In genomic region chr10:74272288-74272687, GRCh38 we compare ENCODE assay signal across 22 cellular contexts.
"Had no signal": no experiment of that assay in that cellular context is flagged by ENCODE, and none has a peak within 500 bp of the region (broad histone marks: within the 10 kb centered on the region; RNA-seq: fewer than 3 reads in every experiment).

No MANE protein-coding gene starts in this region.

- H3K27ac ChIP-seq: HL-60, SJSA1, SK-N-MC had no signal

- H3K4me1 ChIP-seq: SJSA1 had no signal

- H3K36me3 ChIP-seq: SJSA1 had no signal

- H3K4me3 ChIP-seq: SJSA1, SK-N-MC had no signal

- H3K9me3 ChIP-seq: SJSA1 had no signal

- H3K27me3 ChIP-seq: SJSA1 had no signal

- DNase-seq: Karpas-422, KG1, MV-4-11, NCI-H1048, NCI-H1105, NCI-H1417, NCI-H146, NCI-H1694 treated with DMSO at 0.1 percent for 48 hours, NCI-H1930, NCI-H2081, NCI-H2107, NCI-H2227 treated with DMSO at 0.1 percent for 48 hours, NCI-H510A, NCI-H524 treated with DMSO at 0.1 percent for 48 hours, NCI-H69, NCI-H774, Right ventricle myocardium superior, RPMI8226, SIG-M5 had no signal
